8 cellular contexts compared by ENCODE assay signal in the genomic region with DNA sequence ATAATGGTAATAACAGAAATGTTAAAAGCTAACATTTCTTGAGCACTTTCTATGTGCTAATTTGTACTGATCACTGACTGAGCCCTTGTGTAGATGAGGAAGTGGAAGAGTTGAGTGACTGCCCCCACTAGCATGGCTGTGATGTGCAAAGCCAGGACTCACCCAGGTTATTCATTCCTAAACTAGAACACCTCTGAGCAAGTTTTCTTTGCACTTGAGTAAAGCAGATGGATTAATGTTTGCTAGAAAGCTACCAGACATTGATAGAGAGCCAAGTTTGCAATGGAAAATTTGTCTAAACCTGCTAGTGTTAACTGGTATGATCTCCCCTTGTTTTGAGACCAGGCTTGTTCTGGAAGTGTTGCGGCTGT.
DNase-seq lines count a peak whose midpoint lies in the region; ATAC-seq and TF ChIP-seq lines count a peak whose summit lies in the region.

No MANE protein-coding gene starts in this region.

- H3K27ac Mint-ChIP-seq in brain: peak overlapping the region in 4 of 5 experiments; percentile 23 to 78 (median 58)

- peaks cover 28% of the 10 kb centered on the region for H3K4me1 Mint-ChIP-seq in brain

- ATAC-seq in GM19328 (IDR thresholded peaks at IDR 0.05; ENCODE audit: unreplicated experiment) (peak; percentile 70), HG03196 (IDR thresholded peaks at IDR 0.05; ENCODE audit: unreplicated experiment) (peak; percentile 66)

- H3K27me3 ChIP-seq in transverse colon (no peaks in the 10 kb centered on the region), uterus (no peaks in the 10 kb centered on the region)

- H3K36me3 Mint-ChIP-seq in brain: peaks cover 6% of the 10 kb centered on the region

- WGBS in transverse colon (ENCODE audit: low coverage in 1 of 2), 2 donors: 97 to 100% methylated on average over 1 of the region's 1 CpG

- peaks cover 5 to 13% (median 7%) of the 10 kb centered on the region in 5 experiments for H3K9me3 Mint-ChIP-seq in brain

- H3K27ac ChIP-seq in transverse colon: no peak overlapping the region
- H3K27ac ChIP-seq in uterus: no peak overlapping the region

- TF ChIP-seq CTCF in brain (conservative IDR thresholded peaks at IDR 0.05): no peak
- no peak for TF ChIP-seq CTCF in transverse colon (IDR thresholded peaks at IDR 0.05)
- no peak for TF ChIP-seq CTCF in uterus (IDR thresholded peaks at IDR 0.05)

- peaks cover 0 to 22% (median 7%) of the 10 kb centered on the region in 4 donors for H3K4me1 ChIP-seq in transverse colon
- H3K4me1 ChIP-seq in uterus: no peaks in the 10 kb centered on the region

- TF ChIP-seq POLR2A in transverse colon (IDR thresholded peaks at IDR 0.05) (no peak), uterus (IDR thresholded peaks at IDR 0.05) (no peak)

- H3K27me3 Mint-ChIP-seq in brain: no peaks in the 10 kb centered on the region

- TF ChIP-seq EP300 in transverse colon (IDR thresholded peaks at IDR 0.05; ENCODE audit: low read depth): no peak

- H3K9me3 ChIP-seq in transverse colon (no peaks in the 10 kb centered on the region), uterus (no peaks in the 10 kb centered on the region)

- no peaks in the 10 kb centered on the region for H3K36me3 ChIP-seq in transverse colon
- no peaks in the 10 kb centered on the region for H3K36me3 ChIP-seq in uterus

- intact Hi-C loops in transverse colon (cut with DNase I; ENCODE audit: low total_unique reads): no loop called here
- intact Hi-C loops in uterus (cut with DNase I; ENCODE audit: low total_unique reads): no loop called here

- DNase-seq in CD1c-positive myeloid dendritic cell (ENCODE audit: extremely low spot score): peak; percentile 21
- DNase-seq in transverse colon: no peak
- no peak for DNase-seq in stimulated activated CD4-positive, alpha-beta T cell treated with anti-CD3 and anti-CD28 coated beads, Interleukin-1b, Interleukin-23, amount 100 ng/mL, for 48 hours
- no peak for DNase-seq in uterus
- DNase-seq in NCI-H345 (lab: John Stamatoyannopoulos, UW): no peak

- peak overlapping the region in 3 of 5 experiments; percentile 79 to 86 (median 83) for H3K4me3 Mint-ChIP-seq in brain

- H3K4me3 ChIP-seq in transverse colon (no peak overlapping the region), uterus (no peak overlapping the region)

- in situ Hi-C loops in transverse colon (cut with MboI; ENCODE audit: low pct_ligation_motif_present in 1 of 4, low pct_unique_long_range_greater_than_20kb in 1 of 4, low sequenced_read_pairs in 3 of 4): no loop called here
